8 cellular contexts compared by ENCODE assay signal in the genomic region with DNA sequence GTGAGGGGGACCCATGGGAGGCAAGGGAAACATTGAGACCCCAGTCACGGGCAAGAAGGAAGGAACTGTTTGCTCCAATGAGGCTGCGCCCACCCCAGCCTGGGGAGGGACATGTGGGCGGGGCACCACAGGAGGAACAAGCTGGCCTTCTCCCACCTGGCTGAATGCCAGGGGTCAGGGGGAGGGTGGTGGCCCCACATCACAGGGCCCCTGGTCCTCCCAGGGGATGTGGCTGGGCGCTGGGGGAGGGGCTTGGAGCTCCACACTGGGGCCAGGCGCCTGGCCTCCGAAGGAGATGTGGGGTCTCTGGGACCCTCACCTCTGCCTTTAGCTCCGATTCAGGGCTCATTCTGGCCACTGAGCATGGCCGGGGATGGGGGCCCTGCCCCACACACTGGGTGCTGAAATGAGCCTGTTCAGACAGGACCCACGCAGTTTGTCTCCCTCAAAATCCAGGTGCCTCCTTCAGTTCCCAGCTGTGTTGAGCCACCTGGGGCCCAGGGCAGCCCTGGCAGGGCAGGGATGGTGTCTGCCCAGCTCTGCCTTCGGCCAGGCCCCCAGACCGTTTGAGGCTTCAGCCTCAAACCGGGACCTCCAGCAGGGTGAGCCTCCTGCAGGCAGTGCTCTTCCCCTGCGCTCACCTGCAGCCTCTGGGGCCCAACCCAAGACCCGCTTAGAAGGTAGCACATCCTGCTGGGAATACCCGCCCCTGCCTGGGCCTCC. TPM values are rescaled to one million over a fixed set of nuclear protein-coding genes. Genes with fewer than 3 reads are reported as not detected.
DNase-seq lines count a peak whose midpoint lies in the region; ATAC-seq, FAIRE-seq and TF ChIP-seq lines count a peak whose summit lies in the region.
"Had no signal": no experiment of that assay in that cellular context is flagged by ENCODE, and none has a peak within 500 bp of the region (broad histone marks: within the 10 kb centered on the region; RNA-seq: fewer than 3 reads in every experiment).

No MANE protein-coding gene starts in this region.

- peak; percentile 55 for ATAC-seq in activated naive CD8-positive, alpha-beta T cell treated with anti-CD3 and anti-CD28 coated beads, Interleukin-2, amount 50 U/mL, for 24 hours
- peak; percentile 54 to 79 for ATAC-seq in naive thymus-derived CD8-positive, alpha-beta T cell

- H3K36me3 Mint-ChIP-seq in activated naive CD8-positive, alpha-beta T cell treated with anti-CD3 and anti-CD28 coated beads, Interleukin-2, amount 50 U/mL, for 24 hours (ENCODE audit: low read depth), result no peaks in the 10 kb centered on the region
- no peaks in the 10 kb centered on the region for H3K36me3 Mint-ChIP-seq in naive thymus-derived CD8-positive, alpha-beta T cell
- peaks cover 0 to 1% (median 0%) of the 10 kb centered on the region in 3 donors for H3K36me3 Mint-ChIP-seq in CD8-positive, alpha-beta memory T cell

- TF ChIP-seq CTCF in LNCaP clone FGC (IDR thresholded peaks at IDR 0.05; ENCODE audit: control insufficient read depth, extremely low read depth, insufficient read depth), result no peak

- no peaks in the 10 kb centered on the region for H3K9me3 Mint-ChIP-seq in activated naive CD8-positive, alpha-beta T cell treated with anti-CD3 and anti-CD28 coated beads, Interleukin-2, amount 50 U/mL, for 24 hours
- H3K9me3 Mint-ChIP-seq in naive thymus-derived CD8-positive, alpha-beta T cell, result no peaks in the 10 kb centered on the region
- H3K9me3 Mint-ChIP-seq in CD8-positive, alpha-beta memory T cell, result no peaks in the 10 kb centered on the region

- FAIRE-seq in G401.6 (lab: Jason Lieb, UNC), result peak; percentile 27

- CTCF ChIA-PET in CD8-positive, alpha-beta memory T cell (lab: Charles Lee), result interaction anchor here (0.5 kb wide), 1 partner anchor 555 kb away, joined by 3 read pairs; no protein-coding TSS in a partner anchor

- H3K27me3 ChIP-seq in CD8-positive, alpha-beta memory T cell (ENCODE audit: insufficient read depth, low read length, poor library complexity, severe bottlenecking), result no peaks in the 10 kb centered on the region

- no peaks in the 10 kb centered on the region for H3K36me3 ChIP-seq in CD8-positive, alpha-beta memory T cell (ENCODE audit: insufficient read depth, low read length)

- no peak overlapping the region for H3K27ac ChIP-seq in CD8-positive, alpha-beta memory T cell (ENCODE audit: low read depth, low read length)

- H3K4me1 Mint-ChIP-seq in activated naive CD8-positive, alpha-beta T cell treated with anti-CD3 and anti-CD28 coated beads, Interleukin-2, amount 50 U/mL, for 24 hours, result peaks cover 6% of the 10 kb centered on the region
- peaks cover 6 to 18% (median 12%) of the 10 kb centered on the region in 4 donors for H3K4me1 Mint-ChIP-seq in naive thymus-derived CD8-positive, alpha-beta T cell
- peaks cover 0 to 6% (median 4%) of the 10 kb centered on the region in 3 donors for H3K4me1 Mint-ChIP-seq in CD8-positive, alpha-beta memory T cell

- no peaks in the 10 kb centered on the region for H3K9me3 ChIP-seq in CD8-positive, alpha-beta memory T cell (ENCODE audit: low read length)

- no peak overlapping the region for H3K4me3 Mint-ChIP-seq in activated naive CD8-positive, alpha-beta T cell treated with anti-CD3 and anti-CD28 coated beads, Interleukin-2, amount 50 U/mL, for 24 hours
- H3K4me3 Mint-ChIP-seq in naive thymus-derived CD8-positive, alpha-beta T cell, result no peak overlapping the region
- H3K4me3 Mint-ChIP-seq in CD8-positive, alpha-beta memory T cell, result no peak overlapping the region

- H3K27me3 Mint-ChIP-seq in activated naive CD8-positive, alpha-beta T cell treated with anti-CD3 and anti-CD28 coated beads, Interleukin-2, amount 50 U/mL, for 24 hours, result peaks cover 3% of the 10 kb centered on the region
- no peaks in the 10 kb centered on the region for H3K27me3 Mint-ChIP-seq in naive thymus-derived CD8-positive, alpha-beta T cell
- H3K27me3 Mint-ChIP-seq in CD8-positive, alpha-beta memory T cell, result no peaks in the 10 kb centered on the region

- DNase-seq in LNCaP clone FGC (ENCODE audit: low read depth) (peak; percentile 37), midbrain (lab: John Stamatoyannopoulos, UW) (no peak), DMS114 treated with DMSO at 0.1 percent for 48 hours (lab: John Stamatoyannopoulos, UW; ENCODE audit: unreplicated experiment) (no peak)
- no peak for DNase-seq in activated naive CD8-positive, alpha-beta T cell treated with anti-CD3 and anti-CD28 coated beads, Interleukin-2, amount 50 U/mL, for 24 hours
- DNase-seq in naive thymus-derived CD8-positive, alpha-beta T cell, result peak in 3 of 10 donors; percentile 18 to 26 (median 25)
- DNase-seq in CD8-positive, alpha-beta memory T cell, result no peak
- DNase-seq: NCI-H1092 treated with DMSO at 0.1 percent for 48 hours had no signal

- H3K4me1 ChIP-seq in CD8-positive, alpha-beta memory T cell (ENCODE audit: insufficient read depth, low read length), result no peaks in the 10 kb centered on the region

- no peak overlapping the region for H3K4me3 ChIP-seq in LNCaP clone FGC (ENCODE audit: low read depth, low read length)
- no peak overlapping the region for H3K4me3 ChIP-seq in CD8-positive, alpha-beta memory T cell (ENCODE audit: low read length)

- POLR2A ChIA-PET in naive thymus-derived CD8-positive, alpha-beta T cell (lab: Charles Lee), result interaction anchor here (1.6 kb wide), 1 partner anchor 40 kb away, joined by 4 read pairs; no protein-coding TSS in a partner anchor
- POLR2A ChIA-PET in CD8-positive, alpha-beta memory T cell (lab: Charles Lee), result no interaction called here

- peak overlapping the region; percentile 8 for H3K27ac Mint-ChIP-seq in activated naive CD8-positive, alpha-beta T cell treated with anti-CD3 and anti-CD28 coated beads, Interleukin-2, amount 50 U/mL, for 24 hours
- peak overlapping the region in 2 of 10 donors; percentile 10 to 25 for H3K27ac Mint-ChIP-seq in naive thymus-derived CD8-positive, alpha-beta T cell
- peak overlapping the region in 1 of 8 donors; percentile 52 for H3K27ac Mint-ChIP-seq in CD8-positive, alpha-beta memory T cell

RNA-seq across cellular contexts. Expression of gene NOTCH1, which starts 33.2 kb away (rescaled TPM):
- 10 to 100 TPM; 76.2 to 84.3 TPM for total RNA-seq in naive thymus-derived CD8-positive, alpha-beta T cell
- 1 to 10 TPM; 1.3 to 5.9 (median 1.6) TPM for polyA plus RNA-seq in naive thymus-derived CD8-positive, alpha-beta T cell
- 10 to 100 TPM; 70.0 to 79.5 TPM for total RNA-seq in CD8-positive, alpha-beta memory T cell
- 5.1 TPM for polyA plus RNA-seq in CD8-positive, alpha-beta memory T cell
